8 cellular contexts compared by ENCODE assay signal in genomic region chr1:21439345-21439720, GRCh38. TPM values are rescaled to one million over a fixed set of nuclear protein-coding genes. Genes with fewer than 3 reads are reported as not detected.
DNase-seq lines count a peak whose midpoint lies in the region; ATAC-seq and TF ChIP-seq lines count a peak whose summit lies in the region.

No MANE protein-coding gene starts in this region.

- H3K9me3 Mint-ChIP-seq in CD4-positive, alpha-beta T cell, result no peaks in the 10 kb centered on the region
- H3K9me3 Mint-ChIP-seq in endothelial cell (ENCODE audit: unreplicated experiment) (no peaks in the 10 kb centered on the region), osteocyte (ENCODE audit: unreplicated experiment) (no peaks in the 10 kb centered on the region)

- H2AFZ ChIP-seq in OCI-LY7 (ENCODE audit: low read length), result no peak overlapping the region

- no peak overlapping the region for H3K4me3 ChIP-seq in OCI-LY7 (ENCODE audit: low read depth, low read length, poor library complexity, severe bottlenecking)

- intact Hi-C loops in CD4-positive, alpha-beta T cell (cut with DNase I, micrococcal nuclease), result loop anchor here in 1 of 2 experiments (5.0 kb wide), 1 partner anchor 92 kb away; no protein-coding TSS in a partner anchor
- intact Hi-C loops in OCI-LY7 (cut with micrococcal nuclease; ENCODE audit: unreplicated experiment), result no loop called here

- no peaks in the 10 kb centered on the region for H3K4me1 ChIP-seq in OCI-LY7 (ENCODE audit: insufficient read depth, low read length, poor library complexity, severe bottlenecking)

- H3K9me2 ChIP-seq in OCI-LY7 (ENCODE audit: insufficient read depth, low read length), result no peaks in the 10 kb centered on the region

- no peaks in the 10 kb centered on the region for H3K36me3 ChIP-seq in OCI-LY7 (ENCODE audit: insufficient read depth, low read length)

- H3K27ac ChIP-seq in CD4-positive, alpha-beta T cell (ENCODE audit: low read depth, low read length), result no peak overlapping the region
- no peak overlapping the region for H3K27ac ChIP-seq in OCI-LY7 (ENCODE audit: low read depth, low read length, poor library complexity, severe bottlenecking)

- H3K4me1 Mint-ChIP-seq in CD4-positive, alpha-beta T cell (ENCODE audit: low read depth), result peaks cover 21% of the 10 kb centered on the region
- peaks cover 8% of the 10 kb centered on the region for H3K4me1 Mint-ChIP-seq in endothelial cell (ENCODE audit: unreplicated experiment)
- H3K4me1 Mint-ChIP-seq in osteocyte (ENCODE audit: unreplicated experiment), result peaks cover 26% of the 10 kb centered on the region

- H3K36me3 Mint-ChIP-seq in CD4-positive, alpha-beta T cell (ENCODE audit: low read depth), result peaks cover 14% of the 10 kb centered on the region
- H3K36me3 Mint-ChIP-seq in endothelial cell (ENCODE audit: low read depth, unreplicated experiment) (peaks cover 4% of the 10 kb centered on the region), osteocyte (ENCODE audit: unreplicated experiment) (peaks cover 2% of the 10 kb centered on the region)

- no peak for DNase-seq in CD4-positive, alpha-beta T cell
- DNase-seq in OCI-LY7 (ENCODE audit: low spot score) (no peak), endothelial cell (ENCODE audit: low spot score) (no peak), osteocyte (ENCODE audit: extremely low spot score, unreplicated experiment) (no peak), ecto neural progenitor cell (ENCODE audit: low spot score) (no peak), inferior parietal cortex (ENCODE audit: extremely low spot score) (no peak), KG1 (lab: John Stamatoyannopoulos, UW) (no peak)

- no peaks in the 10 kb centered on the region for H4K20me1 ChIP-seq in OCI-LY7 (ENCODE audit: insufficient read depth, low read length)

- peak overlapping the region; percentile 95 for H3K27ac Mint-ChIP-seq in CD4-positive, alpha-beta T cell
- H3K27ac Mint-ChIP-seq in endothelial cell (ENCODE audit: unreplicated experiment) (no peak overlapping the region), osteocyte (ENCODE audit: unreplicated experiment) (peak overlapping the region; percentile 94)

- H3K27me3 Mint-ChIP-seq in CD4-positive, alpha-beta T cell, result no peaks in the 10 kb centered on the region
- H3K27me3 Mint-ChIP-seq in endothelial cell (ENCODE audit: unreplicated experiment) (peaks cover 3% of the 10 kb centered on the region), osteocyte (ENCODE audit: unreplicated experiment) (no peaks in the 10 kb centered on the region)

- TF ChIP-seq CTCF in CD4-positive, alpha-beta T cell (IDR thresholded peaks at IDR 0.05), result no peak
- TF ChIP-seq CTCF in OCI-LY7 (conservative IDR thresholded peaks at IDR 0.05; ENCODE audit: low read length), result no peak
- no peak for TF ChIP-seq CTCF in endothelial cell (IDR thresholded peaks at IDR 0.05; ENCODE audit: unreplicated experiment)
- no peak for TF ChIP-seq CTCF in osteocyte (IDR thresholded peaks at IDR 0.05)

- H3K79me2 ChIP-seq in OCI-LY7 (ENCODE audit: insufficient read depth, low read depth, low read length), result no peaks in the 10 kb centered on the region

- CTCF ChIA-PET in CD4-positive, alpha-beta T cell (lab: Charles Lee), result no interaction called here
- CTCF ChIA-PET in OCI-LY7 (lab: Charles Lee; ENCODE audit: unreplicated experiment), result no interaction called here

- ATAC-seq in CD4-positive, alpha-beta T cell (ENCODE audit: poor library complexity), result no peak
- ATAC-seq in HG02571 (IDR thresholded peaks at IDR 0.05; ENCODE audit: unreplicated experiment), result no peak

- POLR2A ChIA-PET in CD4-positive, alpha-beta T cell (lab: Charles Lee), result interaction anchor here (1.3 kb wide), 1 partner anchor 652 kb away, joined by 3 read pairs; the partner anchor contains the start of gene HP1BP3
- POLR2A ChIA-PET in OCI-LY7 (lab: Charles Lee), result no interaction called here

- H3K4me3 Mint-ChIP-seq in CD4-positive, alpha-beta T cell, result peak overlapping the region; percentile 97
- H3K4me3 Mint-ChIP-seq in endothelial cell (ENCODE audit: unreplicated experiment) (peak overlapping the region; percentile 94), osteocyte (ENCODE audit: unreplicated experiment) (peak overlapping the region; percentile 91)

- H3K4me2 ChIP-seq in OCI-LY7 (ENCODE audit: low read length), result peak overlapping the region; percentile 23; the same call in 1 of the 2 replicates

- no peaks in the 10 kb centered on the region for H3K27me3 ChIP-seq in CD4-positive, alpha-beta T cell (ENCODE audit: control insufficient read depth, insufficient read depth, low read length)

- no peaks in the 10 kb centered on the region for H3K9me3 ChIP-seq in CD4-positive, alpha-beta T cell (ENCODE audit: control insufficient read depth, low read length)
- H3K9me3 ChIP-seq in OCI-LY7 (ENCODE audit: low read length), result no peaks in the 10 kb centered on the region

- no TSS peak for BruUV-seq in OCI-LY7 (replicated peaks; lab: Mats Ljungman, UMichigan)

RNA-seq across cellular contexts. Expression of gene NBPF3, which starts 0.6 kb away (rescaled TPM):
- 1 to 10 TPM; 8.2 to 8.5 TPM for total RNA-seq in CD4-positive, alpha-beta T cell
- not detected in 2 replicates for total RNA-seq in OCI-LY7 (2014; rRNA removed; shearing (Covaris generic))
- total RNA-seq in OCI-LY7 (2022) (0.89 and 1.0 TPM in 2 replicates), endothelial cell (ENCODE audit: unreplicated experiment) (11.1 TPM), osteocyte (30.4 and 31.0 TPM in 2 replicates)
